In the genomic region with DNA sequence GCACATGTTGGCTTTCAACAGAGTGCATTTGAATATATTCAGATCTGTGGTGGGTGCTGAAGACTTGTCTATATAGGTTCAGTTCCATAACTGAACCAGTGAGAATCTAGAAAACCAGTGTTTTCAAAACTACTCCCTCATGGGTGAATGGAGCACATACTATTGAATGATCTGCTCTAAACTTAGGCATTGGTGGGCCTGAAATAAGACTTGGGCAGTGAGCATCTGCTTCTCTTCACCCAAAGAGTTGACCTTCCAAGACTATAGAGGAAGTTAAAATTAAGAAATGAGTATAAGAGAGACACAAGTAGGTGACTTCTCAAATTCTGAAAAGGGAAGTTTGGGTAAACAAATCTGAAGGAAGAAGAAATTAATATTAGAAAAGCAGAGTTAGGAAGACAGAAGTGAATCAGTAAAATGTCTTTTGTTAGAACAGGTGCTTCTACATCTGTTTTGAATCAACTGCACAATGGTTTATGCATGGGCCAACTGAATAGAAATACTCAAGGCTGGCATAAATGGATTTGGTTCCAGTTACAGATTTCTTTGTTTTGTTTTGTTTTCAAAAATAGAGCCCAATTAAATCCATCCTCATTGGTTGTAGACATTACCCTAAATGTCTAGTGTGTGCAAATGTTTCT, we compare ENCODE assay signal across 9 cellular contexts. TPM values are rescaled to one million over a fixed set of nuclear protein-coding genes. Genes with fewer than 3 reads are reported as not detected.
DNase-seq lines count a peak whose midpoint lies in the region; ATAC-seq, FAIRE-seq and TF ChIP-seq lines count a peak whose summit lies in the region.
"Had no signal": no experiment of that assay in that cellular context is flagged by ENCODE, and none has a peak within 500 bp of the region (broad histone marks: within the 10 kb centered on the region; RNA-seq: fewer than 3 reads in every experiment).

No MANE protein-coding gene starts in this region.

- H3K4me2 ChIP-seq in SK-N-SH, result no peak overlapping the region

- H3K4me3 Mint-ChIP-seq in stimulated activated naive B cell treated with anti-CD40 and anti-IgM and Interleukin-4, amounts not matched to agents 10 μg/mL and 1 μg/mL and 100 μg/mL, for 72 hours, result peak overlapping the region in 1 of 2 donors; percentile 1

- H3K27me3 Mint-ChIP-seq in stimulated activated naive B cell treated with anti-CD40 and anti-IgM and Interleukin-4, amounts not matched to agents 10 μg/mL and 1 μg/mL and 100 μg/mL, for 72 hours, result no peaks in the 10 kb centered on the region

- no peak overlapping the region for H3K4me3 ChIP-seq in SK-N-SH (ENCODE audit: low read depth in 2 of 2, low read length in 1 of 2)
- no peak overlapping the region for H3K4me3 ChIP-seq in pancreas
- H3K4me3 ChIP-seq in uterus, result no peak overlapping the region
- H3K4me3 ChIP-seq in colonic mucosa, result no peak overlapping the region

- POLR2A ChIA-PET in SK-N-SH (lab: Yijun Ruan, JAX), result no interaction called here

- peaks cover 0 to 7% of the 10 kb centered on the region in 2 donors for H3K9me3 Mint-ChIP-seq in stimulated activated naive B cell treated with anti-CD40 and anti-IgM and Interleukin-4, amounts not matched to agents 10 μg/mL and 1 μg/mL and 100 μg/mL, for 72 hours

- H3K4me1 Mint-ChIP-seq in stimulated activated naive B cell treated with anti-CD40 and anti-IgM and Interleukin-4, amounts not matched to agents 10 μg/mL and 1 μg/mL and 100 μg/mL, for 72 hours, result peaks cover 21 to 34% of the 10 kb centered on the region in 2 donors

- H3K27me3 ChIP-seq in SK-N-SH (ENCODE audit: insufficient read depth) (no peaks in the 10 kb centered on the region), pancreas (no peaks in the 10 kb centered on the region), uterus (no peaks in the 10 kb centered on the region), colonic mucosa (no peaks in the 10 kb centered on the region)

- no peak overlapping the region for H3K27ac Mint-ChIP-seq in stimulated activated naive B cell treated with anti-CD40 and anti-IgM and Interleukin-4, amounts not matched to agents 10 μg/mL and 1 μg/mL and 100 μg/mL, for 72 hours

- H3K36me3 Mint-ChIP-seq in stimulated activated naive B cell treated with anti-CD40 and anti-IgM and Interleukin-4, amounts not matched to agents 10 μg/mL and 1 μg/mL and 100 μg/mL, for 72 hours, result peaks cover 15 to 22% of the 10 kb centered on the region in 2 donors

- intact Hi-C loops in pancreas (cut with DNase I), result no loop called here
- intact Hi-C loops in uterus (cut with DNase I; ENCODE audit: low total_unique reads), result no loop called here
- intact Hi-C loops in colonic mucosa (cut with DNase I), result no loop called here

- no peak for TF ChIP-seq RAD21 in SK-N-SH (IDR thresholded peaks at IDR 0.05; ENCODE audit: low read length)

- H3K4me1 ChIP-seq in SK-N-SH (ENCODE audit: control insufficient read depth in 1 of 2, insufficient read depth in 2 of 2, low read depth in 1 of 2, low read length in 1 of 2), result peaks cover 0 to 18% of the 10 kb centered on the region in 2 experiments; a peak in 2 of 4 replicates
- peaks cover 0 to 13% (median 9%) of the 10 kb centered on the region in 3 donors for H3K4me1 ChIP-seq in pancreas
- H3K4me1 ChIP-seq in uterus, result no peaks in the 10 kb centered on the region
- H3K4me1 ChIP-seq in colonic mucosa, result no peaks in the 10 kb centered on the region

- CTCF ChIA-PET in SK-N-SH (lab: Yijun Ruan, JAX), result no interaction called here

- no peak for TF ChIP-seq EP300 in SK-N-SH (IDR thresholded peaks at IDR 0.05; ENCODE audit: borderline replicate concordance in 1 of 2, low read depth in 1 of 2, low read length in 1 of 2)

- H3K36me3 ChIP-seq in SK-N-SH (replicated peaks in 1 of 2; ENCODE audit: control insufficient read depth in 1 of 2, insufficient read depth in 2 of 2, low read length in 1 of 2) (peaks cover 2 to 32% of the 10 kb centered on the region in 2 experiments), pancreas (no peaks in the 10 kb centered on the region), uterus (no peaks in the 10 kb centered on the region), colonic mucosa (no peaks in the 10 kb centered on the region)

- H2AFZ ChIP-seq in SK-N-SH (ENCODE audit: low read depth), result no peak overlapping the region

- H4K20me1 ChIP-seq in SK-N-SH (ENCODE audit: insufficient read depth), result peaks cover 12% of the 10 kb centered on the region; the same call in 1 of the 2 replicates

- DNase-seq in SK-N-SH (no peak), NCI-H146 treated with DMSO at 0.1 percent for 48 hours (lab: John Stamatoyannopoulos, UW; ENCODE audit: unreplicated experiment) (peak; percentile 56), pancreas (no peak), uterus (no peak), colonic mucosa (no peak)
- DNase-seq in stimulated activated naive B cell treated with anti-CD40 and anti-IgM and Interleukin-4, amounts not matched to agents 10 μg/mL and 1 μg/mL and 100 μg/mL, for 72 hours, result peak; percentile 20
- DNase-seq: activated naive CD4-positive, alpha-beta T cell treated with anti-CD3 and anti-CD28 coated beads, Interleukin-2, amount 50 U/mL, for 16 hours had no signal

- no peak; the same call in 2 of the 3 replicates for ATAC-seq in SK-N-SH treated with all-trans-retinoic acid at 6 μM for 48 hours
- peak; percentile 81 for ATAC-seq in HG02938 (IDR thresholded peaks at IDR 0.05; ENCODE audit: unreplicated experiment)
- ATAC-seq in stimulated activated naive B cell treated with anti-CD40 and anti-IgM and Interleukin-4, amounts not matched to agents 10 μg/mL and 1 μg/mL and 100 μg/mL, for 72 hours (replicated peaks), result peak; percentile 99
- ATAC-seq in pancreas, result no peak

- no peak for FAIRE-seq in pancreas (lab: Jason Lieb, UNC)

- H3K79me2 ChIP-seq in SK-N-SH (ENCODE audit: insufficient read depth), result peaks cover 99% of the 10 kb centered on the region

- TF ChIP-seq CTCF in SK-N-SH (IDR thresholded peaks at IDR 0.05) (no peak), pancreas (IDR thresholded peaks at IDR 0.05) (no peak), uterus (IDR thresholded peaks at IDR 0.05) (no peak), colonic mucosa (IDR thresholded peaks at IDR 0.05) (no peak)

- H3K9me3 ChIP-seq in SK-N-SH, result peaks cover 7% of the 10 kb centered on the region; the same call in 1 of the 2 replicates
- H3K9me3 ChIP-seq in pancreas, result no peaks in the 10 kb centered on the region
- H3K9me3 ChIP-seq in uterus, result no peaks in the 10 kb centered on the region
- H3K9me3 ChIP-seq in colonic mucosa, result no peaks in the 10 kb centered on the region

- H3F3A ChIP-seq in SK-N-SH (replicated peaks; ENCODE audit: insufficient read depth), result peaks cover 27% of the 10 kb centered on the region

- peak overlapping the region in 1 of 2 experiments; percentile 22; a peak in 1 of 4 replicates for H3K27ac ChIP-seq in SK-N-SH (ENCODE audit: low read depth in 2 of 2, low read length in 1 of 2)
- no peak overlapping the region for H3K27ac ChIP-seq in pancreas
- no peak overlapping the region for H3K27ac ChIP-seq in uterus
- no peak overlapping the region for H3K27ac ChIP-seq in colonic mucosa

- no peak overlapping the region for H3K9ac ChIP-seq in SK-N-SH
- H3K9ac ChIP-seq in colonic mucosa (ENCODE audit: low read depth in 2 of 2, low read length in 2 of 2), result no peak overlapping the region

- TF ChIP-seq POLR2A in uterus (IDR thresholded peaks at IDR 0.05), result no peak

- H3K9me2 ChIP-seq in SK-N-SH, result no peaks in the 10 kb centered on the region

TF ChIP-seq in SK-N-SH, 30 proteins besides CTCF, POLR2A, EP300 and RAD21 (continues in another document):
- TF ChIP-seq, protein P1, sequence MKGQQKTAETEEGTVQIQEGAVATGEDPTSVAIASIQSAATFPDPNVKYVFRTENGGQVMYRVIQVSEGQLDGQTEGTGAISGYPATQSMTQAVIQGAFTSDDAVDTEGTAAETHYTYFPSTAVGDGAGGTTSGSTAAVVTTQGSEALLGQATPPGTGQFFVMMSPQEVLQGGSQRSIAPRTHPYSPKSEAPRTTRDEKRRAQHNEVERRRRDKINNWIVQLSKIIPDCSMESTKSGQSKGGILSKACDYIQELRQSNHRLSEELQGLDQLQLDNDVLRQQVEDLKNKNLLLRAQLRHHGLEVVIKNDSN (IDR thresholded peaks at IDR 0.05; ENCODE audit: borderline replicate concordance, low read depth), result no peak
- TF ChIP-seq FOXM1 (IDR thresholded peaks at IDR 0.05; ENCODE audit: low read depth) (no peak), TCF12 (IDR thresholded peaks at IDR 0.05) (peak; percentile 68), NFIC (IDR thresholded peaks at IDR 0.05; ENCODE audit: borderline replicate concordance) (no peak), MXI1 (IDR thresholded peaks at IDR 0.05; ENCODE audit: low read depth, low read length) (no peak)

TF ChIP-seq in SK-N-SH treated with all-trans-retinoic acid at 6 μM for 48 hours, 23 proteins besides CTCF, POLR2A, EP300 and RAD21 (continues in another document):
- TF ChIP-seq PPARA (CRISPR knock-in tag; IDR thresholded peaks at IDR 0.05; ENCODE audit: borderline replicate concordance) (no peak), BACH2 (CRISPR knock-in tag; IDR thresholded peaks at IDR 0.05; ENCODE audit: borderline replicate concordance) (no peak), ZNF8 (CRISPR knock-in tag; IDR thresholded peaks at IDR 0.05) (no peak), TOX (CRISPR knock-in tag; IDR thresholded peaks at IDR 0.05; ENCODE audit: borderline replicate concordance) (no peak), ZFP30 (CRISPR knock-in tag; IDR thresholded peaks at IDR 0.05) (no peak), ARNTL (CRISPR knock-in tag; IDR thresholded peaks at IDR 0.05; ENCODE audit: borderline replicate concordance, low read depth) (no peak), RARB (CRISPR knock-in tag; IDR thresholded peaks at IDR 0.05) (no peak), ZNF565 (CRISPR knock-in tag; conservative IDR thresholded peaks at IDR 0.05; ENCODE audit: low read depth) (no peak), TCF4 (CRISPR knock-in tag; IDR thresholded peaks at IDR 0.05; ENCODE audit: borderline replicate concordance) (no peak), OSR1 (CRISPR knock-in tag; IDR thresholded peaks at IDR 0.05) (no peak), ZNF70 (CRISPR knock-in tag; IDR thresholded peaks at IDR 0.05) (no peak), ISL1 (CRISPR knock-in tag; IDR thresholded peaks at IDR 0.05) (no peak), ZFP3 (CRISPR knock-in tag; IDR thresholded peaks at IDR 0.05) (no peak)

RNA-seq across cellular contexts. Expression of a gene that starts 19.3 kb away (rescaled TPM):
- polyA plus RNA-seq in SK-N-SH (2012; rRNA removed) (58.3 and 87.2 TPM in 2 replicates), pancreas (10 to 100 TPM; 14.4 to 36.8 TPM)
- 80.1 and 85.7 TPM in 2 replicates for polyA plus RNA-seq in SK-N-SH (2012; cell fraction: cytosol; rRNA removed)
- 46.5 and 91.5 TPM in 2 replicates for polyA plus RNA-seq in SK-N-SH (2012; cell fraction: nucleus; rRNA removed)
- total RNA-seq in pancreas (10 to 100 TPM; 21.1 to 42.1 (median 27.6) TPM), uterus (100 to 1,000 TPM in 1 of 4 donors, 10 to 100 TPM in 2, 1 to 10 TPM in 1; 5.9 to 151 (median 19.0) TPM), colonic mucosa (10 to 100 TPM; 17.8 to 29.6 TPM)

Comparison
In these comparisons a context has a peak if more than half of its experiments do, and no peak if none do; other contexts are left out.
1. DNase-seq: peak in NCI-H146 treated with DMSO at 0.1 percent for 48 hours (single experiment) and stimulated activated naive B cell treated with anti-CD40 and anti-IgM and Interleukin-4, amounts not matched to agents 10 μg/mL and 1 μg/mL and 100 μg/mL, for 72 hours (single experiment); none in SK-N-SH (single experiment), pancreas (0 of 6), uterus (0 of 2) and colonic mucosa (single experiment).
2. ATAC-seq: peak in HG02938 (single experiment) and stimulated activated naive B cell treated with anti-CD40 and anti-IgM and Interleukin-4, amounts not matched to agents 10 μg/mL and 1 μg/mL and 100 μg/mL, for 72 hours (2 of 2); none in SK-N-SH treated with all-trans-retinoic acid at 6 μM for 48 hours (single experiment) and pancreas (0 of 4).